In the genomic region with DNA sequence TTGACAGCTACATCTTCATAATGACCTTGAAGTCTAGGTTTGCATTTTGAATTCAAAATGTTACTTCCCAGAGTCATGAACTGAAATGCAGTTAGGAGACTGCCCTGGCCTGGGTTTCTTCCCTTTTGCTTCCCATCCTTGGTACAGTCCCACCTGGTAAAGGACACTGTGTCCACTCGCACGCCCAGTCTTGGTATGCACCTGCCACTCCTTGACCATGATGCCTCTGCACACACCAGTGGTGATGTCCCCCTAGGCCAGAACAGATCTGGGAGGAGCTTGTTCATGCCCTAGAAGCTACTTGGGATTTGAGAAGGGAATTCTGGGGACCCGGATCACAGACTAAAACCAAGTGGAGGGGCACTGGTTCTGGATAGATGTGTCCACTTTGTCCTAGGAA, we compare ENCODE assay signal across 24 cellular contexts. TPM values are rescaled to one million over a fixed set of nuclear protein-coding genes. Genes with fewer than 3 reads are reported as not detected.
DNase-seq lines count a peak whose midpoint lies in the region; ATAC-seq, FAIRE-seq and TF ChIP-seq lines count a peak whose summit lies in the region.
"Had no signal": no experiment of that assay in that cellular context is flagged by ENCODE, and none has a peak within 500 bp of the region (broad histone marks: within the 10 kb centered on the region; RNA-seq: fewer than 3 reads in every experiment).

No MANE protein-coding gene starts in this region.

- TF ChIP-seq CTCF in K562 (IDR thresholded peaks at IDR 0.05 in 2 of 3, conservative IDR thresholded peaks at IDR 0.05 in 1 of 3; ENCODE audit: insufficient read depth in 2 of 3, low read depth in 1 of 3, low read length in 3 of 3) (no peak), nephron (IDR thresholded peaks at IDR 0.05; ENCODE audit: unreplicated experiment in 3 of 3) (no peak), OCI-LY7 (conservative IDR thresholded peaks at IDR 0.05; ENCODE audit: low read length) (no peak), body of pancreas (IDR thresholded peaks at IDR 0.05) (no peak)

- no peaks in the 10 kb centered on the region for H4K20me1 ChIP-seq in K562 (replicated peaks; ENCODE audit: control insufficient read depth, insufficient read depth, low read length)
- no peaks in the 10 kb centered on the region for H4K20me1 ChIP-seq in OCI-LY7 (ENCODE audit: insufficient read depth, low read length)

- WGBS in right cardiac atrium, result 89% methylated on average over 3 of the region's 3 CpGs
- 66% methylated on average over 3 of the region's 3 CpGs for WGBS in K562 (ENCODE audit: insufficient coverage, low coverage, missing lambda C conversion rate)
- WGBS in body of pancreas, 2 donors, result 69 to 89% methylated on average over 3 of the region's 3 CpGs

- POLR2A ChIA-PET in K562 (lab: Yijun Ruan, JAX), result interaction anchor here (0.7 to 3.9 kb wide), 3 partner anchors 9 to 28 kb away, joined by 3 to 20 read pairs (median 3); no protein-coding TSS in a partner anchor
- POLR2A ChIA-PET in OCI-LY7 (lab: Charles Lee), result interaction anchor here (0.7 to 2.1 kb wide), 2 partner anchors 8 to 47 kb away, joined by 5 to 6 read pairs; no protein-coding TSS in a partner anchor

- no peak for FAIRE-seq in K562 (lab: Jason Lieb, UNC)
- FAIRE-seq: A549, D721Med, GM12892, GM18507 had no signal

- no TSS peak for BruUV-seq in K562 (replicated peaks; lab: Mats Ljungman, UMichigan)
- no TSS peak for BruUV-seq in OCI-LY7 (replicated peaks; lab: Mats Ljungman, UMichigan)

- no peaks in the 10 kb centered on the region for H3K9me2 ChIP-seq in OCI-LY7 (ENCODE audit: insufficient read depth, low read length)
- H3K9me2 ChIP-seq: SK-N-SH had no signal

- intact Hi-C loops in right cardiac atrium (cut with DNase I), result no loop called here
- intact Hi-C loops in Right ventricle myocardium superior (cut with DNase I), result loop anchor here (10.0 kb wide), 1 partner anchor 108 kb away; no protein-coding TSS in a partner anchor
- intact Hi-C loops in K562 (cut with micrococcal nuclease), result no loop called here
- intact Hi-C loops in OCI-LY7 (cut with micrococcal nuclease; ENCODE audit: unreplicated experiment), result no loop called here
- intact Hi-C loops in body of pancreas (cut with DNase I), result no loop called here

- no peak overlapping the region for H3K9ac ChIP-seq in K562 (ENCODE audit: insufficient read depth in 1 of 2, low read depth in 2 of 2, low read length in 2 of 2)
- H3K9ac ChIP-seq: SK-N-SH had no signal

- H3K27me3 Mint-ChIP-seq in nephron (ENCODE audit: low read depth), result peaks cover 90% of the 10 kb centered on the region

- H3K27ac ChIP-seq in right cardiac atrium (ENCODE audit: low read length), result peak overlapping the region; percentile 11
- no peak overlapping the region for H3K27ac ChIP-seq in K562 (ENCODE audit: extremely low read depth, low read depth, low read length)
- H3K27ac ChIP-seq in OCI-LY7 (ENCODE audit: low read depth, low read length, poor library complexity, severe bottlenecking), result no peak overlapping the region
- H3K27ac ChIP-seq in body of pancreas, result no peak overlapping the region
- H3K27ac ChIP-seq: A549, HL-60, Peyer's patch had no signal

- H3K9me3 ChIP-seq in right cardiac atrium (ENCODE audit: control insufficient read depth, low read length) (no peaks in the 10 kb centered on the region), K562 (replicated peaks; ENCODE audit: control insufficient read depth, insufficient read depth, low read depth, low read length) (no peaks in the 10 kb centered on the region), OCI-LY7 (ENCODE audit: low read length) (no peaks in the 10 kb centered on the region), body of pancreas (no peaks in the 10 kb centered on the region)
- H3K9me3 ChIP-seq: A549, Peyer's patch, SK-N-SH had no signal

- no peaks in the 10 kb centered on the region for H3K27me3 ChIP-seq in right cardiac atrium (ENCODE audit: control insufficient read depth, insufficient read depth)
- H3K27me3 ChIP-seq in K562 (ENCODE audit: control insufficient read depth in 2 of 2, insufficient read depth in 2 of 2, low read length in 2 of 2), result peaks cover 2 to 10% of the 10 kb centered on the region in 2 experiments; a peak in 4 of 5 replicates
- H3K27me3 ChIP-seq in body of pancreas, result peaks cover 0 to 5% of the 10 kb centered on the region in 2 donors

- no peak for TF ChIP-seq RAD21 in K562 (CRISPR knock-in tag; conservative IDR thresholded peaks at IDR 0.05 in 1 of 2, IDR thresholded peaks at IDR 0.05 in 1 of 2)

- H3K36me3 ChIP-seq in K562 (ENCODE audit: control insufficient read depth, insufficient read depth, low read length) (no peaks in the 10 kb centered on the region; the same call in 2 of the 3 replicates), OCI-LY7 (ENCODE audit: insufficient read depth, low read length) (no peaks in the 10 kb centered on the region), body of pancreas (replicated peaks in 1 of 2; ENCODE audit: insufficient read depth in 1 of 2, low read depth in 2 of 2) (no peaks in the 10 kb centered on the region)
- H3K36me3 ChIP-seq: Peyer's patch had no signal

- no peaks in the 10 kb centered on the region for H3K36me3 Mint-ChIP-seq in nephron (ENCODE audit: low read depth)

- TF ChIP-seq EP300 in K562 (IDR thresholded peaks at IDR 0.05; ENCODE audit: low read length), result no peak

- H3K4me2 ChIP-seq in K562 (ENCODE audit: insufficient read depth, low read length) (peak overlapping the region; percentile 77; the same call in 1 of the 2 replicates), OCI-LY7 (ENCODE audit: low read length) (no peak overlapping the region)
- H3K4me2 ChIP-seq: A549, SK-N-SH had no signal

- H3K79me2 ChIP-seq in K562 (ENCODE audit: control insufficient read depth, insufficient read depth, low read length), result peaks cover 70% of the 10 kb centered on the region
- no peaks in the 10 kb centered on the region for H3K79me2 ChIP-seq in OCI-LY7 (ENCODE audit: insufficient read depth, low read depth, low read length)

- CTCF ChIA-PET in K562 (lab: Yijun Ruan, JAX; ENCODE audit: low intra/inter-chr PET ratio) (no interaction called here), OCI-LY7 (lab: Charles Lee; ENCODE audit: unreplicated experiment) (interaction anchor here (0.6 kb wide), 1 partner anchor 24 kb away, joined by 3 read pairs; no protein-coding TSS in a partner anchor)

- H3K4me1 Mint-ChIP-seq in nephron, result peaks cover 27% of the 10 kb centered on the region

- H3K9me3 Mint-ChIP-seq in nephron, result no peaks in the 10 kb centered on the region
- H3K9me3 Mint-ChIP-seq: HFFc6 had no signal

- H2AFZ ChIP-seq in K562 (ENCODE audit: low read depth, low read length), result no peak overlapping the region
- H2AFZ ChIP-seq in OCI-LY7 (ENCODE audit: low read length), result no peak overlapping the region

- H3K4me3 ChIP-seq in right cardiac atrium (ENCODE audit: low read length) (no peak overlapping the region), K562 (no peak overlapping the region), OCI-LY7 (ENCODE audit: low read depth, low read length, poor library complexity, severe bottlenecking) (no peak overlapping the region), body of pancreas (no peak overlapping the region)
- H3K4me3 ChIP-seq: A549, Peyer's patch had no signal

- in situ Hi-C loops in K562 (cut with MboI), result no loop called here

- ATAC-seq in right cardiac atrium, result no peak
- ATAC-seq in Right ventricle myocardium superior (ENCODE audit: poor library complexity), result no peak
- ATAC-seq in K562, result no peak
- ATAC-seq in body of pancreas, result no peak
- ATAC-seq: A549 had no signal

- H3K27ac Mint-ChIP-seq in nephron, result no peak overlapping the region
- H3K27ac Mint-ChIP-seq: HFFc6 had no signal

- no peak for TF ChIP-seq POLR2A in K562 (conservative IDR thresholded peaks at IDR 0.05)
- no peak for TF ChIP-seq POLR2A in body of pancreas (IDR thresholded peaks at IDR 0.05)

- DNase-seq in right cardiac atrium, result no peak
- no peak for DNase-seq in Right ventricle myocardium superior
- DNase-seq in K562 (ENCODE audit: extremely low read depth in 1 of 4, low spot score in 3 of 4), result no peak
- DNase-seq in OCI-LY7 (ENCODE audit: low spot score), result no peak
- DNase-seq in body of pancreas, result no peak
- no peak for DNase-seq in cerebellum (ENCODE audit: low spot score)
- DNase-seq in iPS-NIHi7 (ENCODE audit: extremely low spot score), result no peak
- DNase-seq: C1 segment of cervical spinal cord, HFFc6, NCI-H1417 treated with DMSO at 0.1 percent for 48 hours, NCI-H1930, NCI-H345, NCI-H524 treated with DMSO at 0.1 percent for 48 hours, Peyer's patch, SHP77, SK-N-SH had no signal

- H3K9me1 ChIP-seq in K562 (ENCODE audit: control insufficient read depth, insufficient read depth, low read length), result no peaks in the 10 kb centered on the region

- peak overlapping the region; percentile 8 to 53 (median 29) for H3K4me3 Mint-ChIP-seq in nephron
- H3K4me3 Mint-ChIP-seq: HFFc6 had no signal

- H3K4me1 ChIP-seq in right cardiac atrium (ENCODE audit: control insufficient read depth, insufficient read depth, low read length), result peaks cover 2% of the 10 kb centered on the region
- H3K4me1 ChIP-seq in K562 (replicated peaks in 1 of 2; ENCODE audit: control insufficient read depth in 2 of 2, insufficient read depth in 2 of 2, low read length in 2 of 2), result peaks cover 45 to 55% of the 10 kb centered on the region in 2 experiments
- H3K4me1 ChIP-seq in OCI-LY7 (ENCODE audit: insufficient read depth, low read length, poor library complexity, severe bottlenecking), result peaks cover 23% of the 10 kb centered on the region
- peaks cover 22% of the 10 kb centered on the region for H3K4me1 ChIP-seq in body of pancreas
- H3K4me1 ChIP-seq: A549 had no signal

RNA-seq across cellular contexts. Expression of gene PPP1R14C, which starts 3.6 kb away (rescaled TPM):
- total RNA-seq in right cardiac atrium, result 100 to 1,000 TPM in 3 of 4 donors, 10 to 100 TPM in 1; 90.7 to 170 (median 103) TPM
- 92.8 TPM for polyA plus RNA-seq in right cardiac atrium
- total RNA-seq in Right ventricle myocardium superior, result 131 TPM
- 4.2 and 9.2 TPM in 2 replicates for total RNA-seq in K562 (2011; cell fraction: chromatin; rRNA removed; ENCODE audit: low replicate concordance)
- total RNA-seq in K562 (2011; cell fraction: nucleolus; rRNA removed), result 3.2 and 3.8 TPM in 2 replicates
- 9.5 and 13.9 TPM in 2 replicates for total RNA-seq in K562 (2011; cell fraction: nucleoplasm; rRNA removed)
- 10.1 and 11.6 TPM in 2 replicates for total RNA-seq in K562 (2014; rRNA removed)
- 13.0 and 15.7 TPM in 2 replicates for total RNA-seq in K562 (2014; rRNA removed; fragmentation: Illumina TruSeq; extraction: Trizol)
- total RNA-seq in K562 (2015; rRNA removed; fragmentation: Illumina TruSeq; extraction: Trizol), result 3.8 and 4.5 TPM in 2 replicates
- 14.1 and 15.6 TPM in 2 replicates for total RNA-seq in K562 (2021)
- polyA plus RNA-seq in K562 (2011; rRNA removed), result 16.6 and 21.9 TPM in 2 replicates
- 6.1 and 15.7 TPM in 2 replicates for polyA plus RNA-seq in K562 (2011; cell fraction: cytosol; rRNA removed)
- polyA plus RNA-seq in K562 (2011; cell fraction: nucleus; rRNA removed), result 3.4 and 8.0 TPM in 2 replicates
- polyA plus RNA-seq in K562 (2012), result 7.3 and 8.7 TPM in 2 replicates
- 11.9 and 12.2 TPM in 2 replicates for polyA plus RNA-seq in K562 (2014; fragmentation: Illumina TruSeq; extraction: Trizol)
- polyA plus RNA-seq in K562 (2014; fragmentation: Nextera tagmentation; extraction: Ambion mirVana), result 10 to 100 TPM in 1 of 2 experiments, 1 to 10 TPM in 1; 8.1 to 14.5 TPM
- 9.7 and 11.7 TPM in 2 replicates for polyA plus RNA-seq in K562 (2014; rRNA removed)
- 13.8 and 22.7 TPM in 2 replicates for polyA minus RNA-seq in K562 (2011; rRNA and poly(A)+ RNA removed)
- polyA minus RNA-seq in K562 (2011; cell fraction: cytosol; rRNA and poly(A)+ RNA removed), result 5.2 and 5.3 TPM in 2 replicates
- 2.8 and 5.3 TPM in 2 replicates for polyA minus RNA-seq in K562 (2011; cell fraction: nucleus; rRNA and poly(A)+ RNA removed)
- total RNA-seq in OCI-LY7 (2014; rRNA removed; shearing (Covaris generic)), result not detected in 2 replicates
- total RNA-seq in OCI-LY7 (2022), result 1.3 and 1.8 TPM in 2 replicates
- total RNA-seq in body of pancreas, result under 1 TPM; 0.26 to 0.33 TPM
- total RNA-seq in cerebellum, result 30.2 TPM
- total RNA-seq: H4, M059J had no signal
- polyA plus RNA-seq: SK-N-SH had no signal
